Comparison of ENCODE assay signal across 36 cellular contexts in the genomic region with DNA sequence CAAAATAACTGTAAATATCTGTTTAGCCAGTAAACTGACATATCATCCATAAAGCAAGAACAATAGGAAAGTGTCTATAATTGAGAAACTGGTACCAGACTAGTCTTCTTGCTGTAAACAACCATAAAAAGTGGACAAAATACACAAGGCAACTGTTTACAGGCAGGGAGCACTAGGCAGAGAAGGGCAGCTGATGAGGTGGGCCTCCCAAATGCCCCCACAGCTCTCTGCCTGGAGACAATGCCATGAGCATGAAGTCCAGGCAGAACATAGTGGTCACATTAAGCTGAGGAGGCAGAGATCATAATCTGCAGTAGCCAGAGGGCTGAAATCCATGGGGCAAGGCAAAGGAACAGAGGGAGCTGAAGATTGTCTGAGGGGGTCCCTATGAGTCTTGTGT. TPM values are rescaled to one million over a fixed set of nuclear protein-coding genes. Genes with fewer than 3 reads are reported as not detected.
"Had no signal": no experiment of that assay in that cellular context is flagged by ENCODE, and none has a peak within 500 bp of the region (broad histone marks: within the 10 kb centered on the region; RNA-seq: fewer than 3 reads in every experiment).

No MANE protein-coding gene starts in this region.

- H3K9me3 ChIP-seq: MG63 had no signal

- H3K4me3 ChIP-seq: MG63 had no signal

- DNase-seq: Karpas-422, Kasumi-1, KG1, MG63, MM.1S, MV-4-11, NCI-H1048, NCI-H1092, NCI-H1092 treated with DMSO at 0.1 percent for 48 hours, NCI-H1105, NCI-H1105 treated with DMSO at 0.1 percent for 48 hours, NCI-H1417, NCI-H1417 treated with DMSO at 0.1 percent for 48 hours, NCI-H1436, NCI-H1436 treated with DMSO at 0.1 percent for 48 hours, NCI-H146, NCI-H1694, NCI-H1694 treated with DMSO at 0.1 percent for 48 hours, NCI-H187, NCI-H187 treated with DMSO at 0.1 percent for 48 hours, NCI-H1930, NCI-H2029, NCI-H2029 treated with DMSO at 0.1 percent for 48 hours, NCI-H2081, NCI-H2081 treated with DMSO at 0.1 percent for 48 hours, NCI-H2107, NCI-H2171, NCI-H2171 treated with DMSO at 0.1 percent for 48 hours, NCI-H2227 treated with DMSO at 0.1 percent for 48 hours, NCI-H226, NCI-H345, NCI-H446, NCI-H446 treated with DMSO at 0.1 percent for 48 hours, NCI-H510A had no signal

- H3K27me3 ChIP-seq: MG63 had no signal

- H3K4me2 ChIP-seq: KMS-11 had no signal

- H3K9ac ChIP-seq: KMS-11 had no signal

- H3K27ac ChIP-seq: KMS-11 had no signal

RNA-seq across cellular contexts. Expression of gene TBX1, which starts 30.7 kb away (rescaled TPM):
- total RNA-seq: MCF 10A had no signal
